Comparison of ENCODE assay signal across 1 cellular context in the genomic region with DNA sequence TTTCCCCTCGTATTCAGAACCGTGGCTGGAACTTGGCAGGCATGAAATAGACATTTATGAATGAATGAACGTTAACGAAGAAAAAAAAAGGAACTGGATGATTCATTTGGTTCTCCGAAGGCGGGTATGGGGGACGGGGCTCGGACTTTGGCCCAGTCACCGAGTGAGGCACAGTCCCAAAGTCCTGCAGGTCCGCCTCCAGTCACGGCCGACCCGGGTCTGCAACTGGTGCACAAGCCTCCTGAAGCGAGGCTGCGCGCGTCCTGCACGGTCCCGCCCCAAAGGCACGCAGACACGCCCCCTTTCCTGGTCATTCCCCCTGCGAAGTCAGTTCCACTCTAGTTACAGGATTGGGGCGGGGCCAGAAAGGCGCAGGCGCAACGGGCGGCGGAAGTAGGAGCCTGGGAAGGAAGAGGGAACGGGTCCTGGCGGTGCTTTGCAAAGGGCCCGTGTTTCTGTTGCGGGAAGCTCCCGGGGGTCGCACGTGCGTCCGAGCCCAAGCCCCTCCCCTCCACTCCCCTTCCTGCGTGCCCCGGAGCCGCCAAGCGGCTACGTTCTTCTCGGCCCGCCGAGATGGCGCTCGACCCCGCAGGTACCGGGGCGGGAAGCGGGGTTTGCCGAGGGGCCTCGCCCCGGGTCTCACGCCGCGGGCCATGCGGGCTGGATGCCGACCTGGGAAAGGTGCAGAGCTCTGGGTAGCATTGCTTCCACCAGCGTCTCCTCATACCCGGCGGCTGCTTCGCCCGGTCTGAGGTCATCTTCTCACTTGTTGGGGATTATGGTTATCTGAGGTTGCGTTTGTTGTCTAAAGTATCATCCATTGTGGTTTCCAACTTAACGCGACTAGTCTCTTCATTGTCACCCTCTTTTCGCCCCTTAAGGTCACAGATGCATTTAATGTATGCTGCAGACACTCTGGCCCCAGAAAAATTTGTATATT.
TF ChIP-seq lines count a peak whose summit lies in the region.

A gene with protein sequence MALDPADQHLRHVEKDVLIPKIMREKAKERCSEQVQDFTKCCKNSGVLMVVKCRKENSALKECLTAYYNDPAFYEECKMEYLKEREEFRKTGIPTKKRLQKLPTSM (plus strand): TSS at position 399 of the 940 bp plus-strand sequence. CDS start 175 bp downstream, at position 574.

TF ChIP-seq in SK-N-SH, 30 proteins besides CTCF, POLR2A, EP300 and RAD21 (continued from another document):
- TF ChIP-seq RXRA (IDR thresholded peaks at IDR 0.05; ENCODE audit: borderline replicate concordance, low read depth), result no peak
